In the genomic region with DNA sequence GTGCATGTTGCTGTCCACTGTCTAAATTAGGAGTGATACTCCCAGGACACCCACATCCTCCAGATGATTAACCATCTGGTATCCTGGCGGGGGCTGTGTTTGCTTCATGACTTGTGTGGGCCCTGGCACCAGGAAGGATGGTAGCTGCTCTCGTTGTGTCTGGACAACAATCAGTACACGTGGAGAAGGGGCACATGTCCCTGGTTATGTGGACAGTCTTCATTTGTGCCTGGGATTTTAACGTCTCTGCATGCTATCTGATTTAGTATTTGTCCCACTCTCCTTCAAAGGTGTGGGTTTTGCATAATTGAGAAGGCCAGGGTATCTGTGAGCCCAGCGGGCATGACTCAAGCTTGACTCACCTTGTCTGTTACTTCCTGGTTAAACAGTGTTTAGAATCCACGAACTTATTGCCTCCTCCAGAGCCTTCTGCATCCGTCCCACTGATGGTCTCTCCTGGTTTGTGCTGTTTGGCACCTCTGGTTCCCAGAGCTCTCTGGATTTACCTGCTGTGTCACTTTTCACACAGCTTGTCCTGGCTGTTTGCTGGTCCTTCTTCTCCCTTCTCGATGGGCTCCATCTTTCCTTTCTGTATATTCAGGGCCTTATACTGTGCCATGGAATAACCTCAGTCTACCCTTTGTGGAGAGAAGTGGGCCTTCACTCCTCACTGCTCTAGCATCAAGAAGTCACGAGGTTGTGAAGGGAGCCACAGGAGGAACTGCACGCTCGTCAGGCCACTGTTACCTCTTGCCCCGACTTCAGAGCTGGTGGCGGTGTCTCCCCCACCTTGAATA, we compare ENCODE assay signal across 12 cellular contexts. TPM values are rescaled to one million over a fixed set of nuclear protein-coding genes. Genes with fewer than 3 reads are reported as not detected.
DNase-seq lines count a peak whose midpoint lies in the region; ATAC-seq and TF ChIP-seq lines count a peak whose summit lies in the region.
"Had no signal": no experiment of that assay in that cellular context is flagged by ENCODE, and none has a peak within 500 bp of the region (broad histone marks: within the 10 kb centered on the region; RNA-seq: fewer than 3 reads in every experiment).

No MANE protein-coding gene starts in this region.

- no peak for TF ChIP-seq POLR2A in breast epithelium (IDR thresholded peaks at IDR 0.05)
- no peak for TF ChIP-seq POLR2A in transverse colon (IDR thresholded peaks at IDR 0.05)

- no peaks in the 10 kb centered on the region for H3K9me2 ChIP-seq in PC-9 (ENCODE audit: insufficient read depth)

- TF ChIP-seq CTCF in MCF 10A (IDR thresholded peaks at IDR 0.05; ENCODE audit: unreplicated experiment), result no peak
- no peak for TF ChIP-seq CTCF in breast epithelium (IDR thresholded peaks at IDR 0.05)
- no peak for TF ChIP-seq CTCF in PC-9 (conservative IDR thresholded peaks at IDR 0.05)
- no peak for TF ChIP-seq CTCF in transverse colon (IDR thresholded peaks at IDR 0.05)
- TF ChIP-seq CTCF in WTC11 (IDR thresholded peaks at IDR 0.05), result no peak

- intact Hi-C loops in MCF 10A (cut with micrococcal nuclease), result no loop called here
- intact Hi-C loops in breast epithelium (cut with DNase I; ENCODE audit: low total_unique reads), result loop anchor here (5.0 kb wide), 1 partner anchor 821 kb away; no protein-coding TSS in a partner anchor
- intact Hi-C loops in PC-9 (cut with micrococcal nuclease; ENCODE audit: unreplicated experiment), result no loop called here
- intact Hi-C loops in transverse colon (cut with DNase I; ENCODE audit: low total_unique reads), result no loop called here

- DNase-seq in MCF 10A (ENCODE audit: unreplicated experiment), result peak; percentile 80
- no peak for DNase-seq in breast epithelium (ENCODE audit: low spot score in 2 of 2)
- DNase-seq in PC-9, result peak; percentile 64 to 95
- peak; percentile 41 for DNase-seq in ureter (ENCODE audit: low spot score)
- no peak for DNase-seq in T-cell
- DNase-seq in transverse colon, result no peak
- no peak for DNase-seq in WTC11 (ENCODE audit: low spot score)
- DNase-seq: CD8-positive, alpha-beta memory T cell; heart left ventricle; NCI-H2081 had no signal

- H3K9me3 ChIP-seq in breast epithelium (no peaks in the 10 kb centered on the region), PC-9 (ENCODE audit: insufficient read depth, low read depth) (no peaks in the 10 kb centered on the region), transverse colon (no peaks in the 10 kb centered on the region)
- H3K9me3 ChIP-seq: HAP-1, heart left ventricle had no signal

- H3K27me3 ChIP-seq in breast epithelium (no peaks in the 10 kb centered on the region), PC-9 (ENCODE audit: insufficient read depth, low read depth) (no peaks in the 10 kb centered on the region), transverse colon (no peaks in the 10 kb centered on the region)

- POLR2A ChIA-PET in MCF 10A (lab: Yijun Ruan, JAX), result interaction anchor here (0.6 to 1.7 kb wide), 4 partner anchors 10 to 19 kb away, joined by 3 to 6 read pairs (median 4); no protein-coding TSS in a partner anchor
- POLR2A ChIA-PET in PC-9 (lab: Charles Lee; ENCODE audit: unreplicated experiment), result interaction anchor here (0.6 kb wide), 1 partner anchor 572 kb away, joined by 19 read pairs; no protein-coding TSS in a partner anchor
- POLR2A ChIA-PET in T-cell (lab: Charles Lee), result no interaction called here
- POLR2A ChIA-PET in WTC11 (lab: Charles Lee), result no interaction called here

- H3K27ac ChIP-seq in breast epithelium, result no peak overlapping the region
- H3K27ac ChIP-seq in PC-9, result peak overlapping the region; percentile 94
- no peak overlapping the region for H3K27ac ChIP-seq in transverse colon
- H3K27ac ChIP-seq: heart left ventricle had no signal

- no peaks in the 10 kb centered on the region for H4K20me1 ChIP-seq in PC-9 (ENCODE audit: insufficient read depth)

- no peaks in the 10 kb centered on the region for H3K79me2 ChIP-seq in PC-9 (ENCODE audit: low read depth)

- H3K4me1 ChIP-seq in breast epithelium (no peaks in the 10 kb centered on the region), PC-9 (replicated peaks; ENCODE audit: insufficient read depth) (peaks cover 28% of the 10 kb centered on the region), transverse colon (no peaks in the 10 kb centered on the region)
- H3K4me1 ChIP-seq: HAP-1, heart left ventricle had no signal

- in situ Hi-C loops in transverse colon (cut with MboI; ENCODE audit: low pct_ligation_motif_present in 1 of 4, low pct_unique_long_range_greater_than_20kb in 1 of 4, low sequenced_read_pairs in 3 of 4), result no loop called here

- 80 to 91% methylated on average over 4 to 13 of the region's 13 CpGs for WGBS in transverse colon (ENCODE audit: low coverage in 1 of 2), 2 donors

- peaks cover 23% of the 10 kb centered on the region for H3F3A ChIP-seq in PC-9 (ENCODE audit: insufficient read depth, low read depth)

- H3K27me3 Mint-ChIP-seq in MCF 10A (ENCODE audit: insufficient read depth, unreplicated experiment), result no peaks in the 10 kb centered on the region
- peaks cover 15 to 29% of the 10 kb centered on the region in 2 donors for H3K27me3 Mint-ChIP-seq in T-cell
- H3K27me3 Mint-ChIP-seq in WTC11 (ENCODE audit: low read depth), result no peaks in the 10 kb centered on the region

- H3K27ac Mint-ChIP-seq in MCF 10A (ENCODE audit: low read depth, unreplicated experiment) (peak overlapping the region; percentile 75), T-cell (no peak overlapping the region), WTC11 (no peak overlapping the region)
- H3K27ac Mint-ChIP-seq: CD8-positive, alpha-beta memory T cell had no signal

- H3K9me3 Mint-ChIP-seq in MCF 10A (ENCODE audit: unreplicated experiment) (no peaks in the 10 kb centered on the region), T-cell (no peaks in the 10 kb centered on the region), WTC11 (no peaks in the 10 kb centered on the region)

- H3K4me1 Mint-ChIP-seq in MCF 10A (ENCODE audit: insufficient read depth, unreplicated experiment), result peaks cover 17% of the 10 kb centered on the region
- H3K4me1 Mint-ChIP-seq in T-cell, result no peaks in the 10 kb centered on the region
- H3K4me1 Mint-ChIP-seq in WTC11, result peaks cover 12% of the 10 kb centered on the region
- H3K4me1 Mint-ChIP-seq: CD8-positive, alpha-beta memory T cell had no signal

- BruUV-seq in MCF 10A (replicated peaks; lab: Mats Ljungman, UMichigan) (no TSS peak), PC-9 (replicated peaks; lab: Mats Ljungman, UMichigan) (TSS peak; percentile 87)

- CTCF ChIA-PET in MCF 10A (lab: Yijun Ruan, JAX), result interaction anchor here (1.3 to 2.3 kb wide), 4 partner anchors 18 to 532 kb away, joined by 5 to 9 read pairs (median 8); a partner anchor contains a TSS
- CTCF ChIA-PET in PC-9 (lab: Charles Lee), result interaction anchor here (0.6 to 1.1 kb wide), 2 partner anchors 538 to 829 kb away, joined by 3 to 6 read pairs; no protein-coding TSS in a partner anchor
- CTCF ChIA-PET in T-cell (lab: Charles Lee), result interaction anchor here in 1 of 2 donors (0.7 kb wide), 1 partner anchor 451 kb away, joined by 3 read pairs; no protein-coding TSS in a partner anchor
- CTCF ChIA-PET in WTC11 (lab: Charles Lee), result no interaction called here

- H2AFZ ChIP-seq in PC-9, result peak overlapping the region; percentile 36; the same call in 1 of the 2 replicates

- H3K4me3 ChIP-seq in breast epithelium (no peak overlapping the region), PC-9 (peak overlapping the region; percentile 16; the same call in 1 of the 2 replicates), transverse colon (no peak overlapping the region)
- H3K4me3 ChIP-seq: HAP-1, heart left ventricle had no signal

- H3K4me3 Mint-ChIP-seq in MCF 10A (ENCODE audit: unreplicated experiment), result no peak overlapping the region
- no peak overlapping the region for H3K4me3 Mint-ChIP-seq in T-cell
- H3K4me3 Mint-ChIP-seq in WTC11, result no peak overlapping the region
- H3K4me3 Mint-ChIP-seq: CD8-positive, alpha-beta memory T cell had no signal

- no peaks in the 10 kb centered on the region for H3K36me3 ChIP-seq in breast epithelium
- H3K36me3 ChIP-seq in PC-9 (ENCODE audit: low read depth), result no peaks in the 10 kb centered on the region
- no peaks in the 10 kb centered on the region for H3K36me3 ChIP-seq in transverse colon
- H3K36me3 ChIP-seq: HAP-1, heart left ventricle had no signal

- ATAC-seq in esophagus mucosa, result peak; percentile 93
- no peak for ATAC-seq in T-cell (replicated peaks in 1 of 4)
- no peak for ATAC-seq in WTC11
- ATAC-seq: heart left ventricle had no signal

- TF ChIP-seq EP300 in transverse colon (IDR thresholded peaks at IDR 0.05; ENCODE audit: low read depth), result no peak

- H3K36me3 Mint-ChIP-seq in MCF 10A (ENCODE audit: insufficient read depth, unreplicated experiment) (peaks cover 9% of the 10 kb centered on the region), T-cell (no peaks in the 10 kb centered on the region), WTC11 (no peaks in the 10 kb centered on the region)
- H3K36me3 Mint-ChIP-seq: CD8-positive, alpha-beta memory T cell had no signal

- H3K4me2 ChIP-seq in PC-9, result peak overlapping the region; percentile 70

TF ChIP-seq in WTC11, 78 proteins besides CTCF, POLR2A, EP300 and RAD21:
- no peak for TF ChIP-seq ZNF138 (CRISPR knock-in tag; conservative IDR thresholded peaks at IDR 0.05)
- TF ChIP-seq ESRRA (CRISPR knock-in tag; IDR thresholded peaks at IDR 0.05; ENCODE audit: borderline replicate concordance), result no peak
- no peak for TF ChIP-seq RORB (CRISPR knock-in tag; IDR thresholded peaks at IDR 0.05)
- no peak for TF ChIP-seq FOXJ3 (CRISPR knock-in tag; IDR thresholded peaks at IDR 0.05; ENCODE audit: borderline replicate concordance)

RNA-seq across cellular contexts. Expression of a gene that starts 32.5 kb away (rescaled TPM):
- total RNA-seq in MCF 10A (2022), result 1.6 and 2.6 TPM in 2 replicates
- total RNA-seq in breast epithelium, result 1 to 10 TPM; 5.9 to 8.5 (median 7.0) TPM
- 1.1 and 4.3 TPM in 2 replicates for total RNA-seq in PC-9 (2021)
- total RNA-seq in esophagus mucosa, result 0.64 TPM
- total RNA-seq in ureter, result 7.2 TPM
- under 1 TPM in 1 of 5 donors, not detected in 4; 0.18 TPM for total RNA-seq in T-cell
- 1 to 10 TPM in 3 of 4 donors, not detected in 1; 1.9 to 4.0 (median 2.5) TPM for total RNA-seq in transverse colon
- 5.0 to 7.0 TPM (median 5.7 TPM) in 3 replicates for total RNA-seq in WTC11 (2021)

Comparison
In these comparisons a context has a peak if more than half of its experiments do, and no peak if none do; other contexts are left out.
1. DNase-seq: peak in MCF 10A (single experiment), PC-9 (2 of 2) and ureter (single experiment); none in breast epithelium (0 of 2), T-cell (0 of 34), transverse colon (single experiment) and WTC11 (single experiment).
2. POLR2A ChIA-PET loops: an anchor here in MCF 10A (0.6 to 1.7 kb wide) and PC-9 (0.6 kb wide); none called in T-cell and WTC11.